Comparison of ENCODE assay signal across 9 cellular contexts in the genomic region with DNA sequence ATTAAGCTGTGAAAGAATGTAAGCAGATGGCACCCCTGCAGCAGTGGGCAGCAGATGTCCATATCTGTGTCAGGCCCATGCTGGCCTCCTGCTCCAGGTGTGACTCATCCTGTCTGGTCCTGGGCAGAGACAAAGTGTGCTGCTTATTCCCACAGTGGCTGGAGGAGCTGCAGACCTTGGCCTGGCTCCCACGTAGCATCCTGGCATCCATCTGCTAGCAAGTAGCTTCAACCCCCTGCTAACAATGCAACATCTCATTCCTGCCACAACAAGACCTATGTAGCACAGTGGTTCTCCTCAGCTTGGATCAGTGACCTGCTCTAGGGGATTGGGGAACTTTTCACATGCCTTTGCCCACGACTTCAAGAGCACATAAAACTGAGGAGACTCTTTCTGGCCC.
A peak's percentile ranks its signal among the peaks of the same experiment; 100 is the strongest.
DNase-seq lines count a peak whose midpoint lies in the region; ATAC-seq and TF ChIP-seq lines count a peak whose summit lies in the region.
"Had no signal": no experiment of that assay in that cellular context is flagged by ENCODE, and none has a peak within 500 bp of the region (broad histone marks: within the 10 kb centered on the region; RNA-seq: fewer than 3 reads in every experiment).

No MANE protein-coding gene starts in this region.

- no peak overlapping the region for H3K4me3 ChIP-seq in SK-N-SH (ENCODE audit: low read depth in 2 of 2, low read length in 1 of 2)
- no peak overlapping the region for H3K4me3 ChIP-seq in testis

- H3K9me3 ChIP-seq in SK-N-SH (no peaks in the 10 kb centered on the region), testis (no peaks in the 10 kb centered on the region)

- H3K9me2 ChIP-seq in SK-N-SH, result no peaks in the 10 kb centered on the region

- no peak for TF ChIP-seq RAD21 in SK-N-SH (IDR thresholded peaks at IDR 0.05; ENCODE audit: low read length)

- CTCF ChIA-PET in SK-N-SH (lab: Yijun Ruan, JAX), result no interaction called here

- intact Hi-C loops in sciatic nerve (cut with DNase I), result no loop called here
- intact Hi-C loops in testis (cut with DNase I; ENCODE audit: low total_unique reads), result no loop called here

- no peaks in the 10 kb centered on the region for H4K20me1 ChIP-seq in SK-N-SH (ENCODE audit: insufficient read depth)

- no peak overlapping the region for H3K4me2 ChIP-seq in SK-N-SH

- H3K79me2 ChIP-seq in SK-N-SH (ENCODE audit: insufficient read depth), result no peaks in the 10 kb centered on the region

- H3K27ac Mint-ChIP-seq in activated naive CD8-positive, alpha-beta T cell treated with anti-CD3 and anti-CD28 coated beads for 36 hours, result no peak overlapping the region

- peaks cover 26% of the 10 kb centered on the region for H3K4me1 Mint-ChIP-seq in activated naive CD8-positive, alpha-beta T cell treated with anti-CD3 and anti-CD28 coated beads for 36 hours

- ATAC-seq in foreskin keratinocyte (peak; percentile 45), sciatic nerve (peak; percentile 46), HG03460 (IDR thresholded peaks at IDR 0.05; ENCODE audit: unreplicated experiment) (no peak)

- TF ChIP-seq POLR2A in testis (IDR thresholded peaks at IDR 0.05), result no peak

- H3K27me3 Mint-ChIP-seq in activated naive CD8-positive, alpha-beta T cell treated with anti-CD3 and anti-CD28 coated beads for 36 hours, result no peaks in the 10 kb centered on the region

- H3K27ac ChIP-seq in SK-N-SH (ENCODE audit: low read depth in 2 of 2, low read length in 1 of 2) (peak overlapping the region; percentile 29 to 53; a peak in 3 of 4 replicates), foreskin keratinocyte (no peak overlapping the region), testis (no peak overlapping the region)

- H3K27me3 ChIP-seq in SK-N-SH (ENCODE audit: insufficient read depth) (no peaks in the 10 kb centered on the region), foreskin keratinocyte (no peaks in the 10 kb centered on the region), testis (no peaks in the 10 kb centered on the region)

- H3K36me3 Mint-ChIP-seq in activated naive CD8-positive, alpha-beta T cell treated with anti-CD3 and anti-CD28 coated beads for 36 hours, result peaks cover 13% of the 10 kb centered on the region

- TF ChIP-seq CTCF in SK-N-SH (IDR thresholded peaks at IDR 0.05) (peak; percentile 30; the same call in 1 of the 2 replicates), foreskin keratinocyte (conservative IDR thresholded peaks at IDR 0.05) (no peak), testis (IDR thresholded peaks at IDR 0.05) (no peak), GM20000 (IDR thresholded peaks at IDR 0.05; ENCODE audit: extremely low read depth, missing control alignments) (no peak)

- no peak overlapping the region for H3K9ac ChIP-seq in SK-N-SH

- DNase-seq in GM04504 (ENCODE audit: low read depth) (peak; percentile 60), SK-N-SH (peak; percentile 53), foreskin keratinocyte (no peak), sciatic nerve (ENCODE audit: low spot score) (no peak), testis (no peak), GM20000 (ENCODE audit: low spot score) (no peak)
- no peak for DNase-seq in activated naive CD8-positive, alpha-beta T cell treated with anti-CD3 and anti-CD28 coated beads for 36 hours
- DNase-seq: MV-4-11 had no signal

- POLR2A ChIA-PET in SK-N-SH (lab: Yijun Ruan, JAX), result no interaction called here

- H3K36me3 ChIP-seq in SK-N-SH (replicated peaks in 1 of 2; ENCODE audit: control insufficient read depth in 1 of 2, insufficient read depth in 2 of 2, low read length in 1 of 2) (no peaks in the 10 kb centered on the region), testis (ENCODE audit: low read depth, missing control alignments) (no peaks in the 10 kb centered on the region)

- peak; percentile 19 to 66; a peak in 1 of 4 replicates for TF ChIP-seq EP300 in SK-N-SH (IDR thresholded peaks at IDR 0.05; ENCODE audit: borderline replicate concordance in 1 of 2, low read depth in 1 of 2, low read length in 1 of 2)

- WGBS in SK-N-SH (ENCODE audit: low lambda C conversion rate), result 0% methylated on average over 1 of the region's 2 CpGs
- WGBS in testis, 2 donors, result 32 to 71% methylated on average over 2 of the region's 2 CpGs

- no peaks in the 10 kb centered on the region for H3K9me3 Mint-ChIP-seq in activated naive CD8-positive, alpha-beta T cell treated with anti-CD3 and anti-CD28 coated beads for 36 hours

- peaks cover 25 to 28% of the 10 kb centered on the region in 2 experiments for H3K4me1 ChIP-seq in SK-N-SH (ENCODE audit: control insufficient read depth in 1 of 2, insufficient read depth in 2 of 2, low read depth in 1 of 2, low read length in 1 of 2)
- H3K4me1 ChIP-seq in foreskin keratinocyte, result peaks cover 15% of the 10 kb centered on the region
- H3K4me1 ChIP-seq in testis, result no peaks in the 10 kb centered on the region

- no peak overlapping the region for H2AFZ ChIP-seq in SK-N-SH (ENCODE audit: low read depth)

- no peak overlapping the region for H3K4me3 Mint-ChIP-seq in activated naive CD8-positive, alpha-beta T cell treated with anti-CD3 and anti-CD28 coated beads for 36 hours

- peaks cover 4% of the 10 kb centered on the region for H3F3A ChIP-seq in SK-N-SH (replicated peaks; ENCODE audit: insufficient read depth)

TF ChIP-seq in SK-N-SH, 30 proteins besides CTCF, POLR2A, EP300 and RAD21 (continues in another document):
- peak; percentile 92 for TF ChIP-seq NFIC (IDR thresholded peaks at IDR 0.05; ENCODE audit: borderline replicate concordance)
- TF ChIP-seq YY1 (IDR thresholded peaks at IDR 0.05; ENCODE audit: low read depth), result no peak
- TF ChIP-seq, protein P1, sequence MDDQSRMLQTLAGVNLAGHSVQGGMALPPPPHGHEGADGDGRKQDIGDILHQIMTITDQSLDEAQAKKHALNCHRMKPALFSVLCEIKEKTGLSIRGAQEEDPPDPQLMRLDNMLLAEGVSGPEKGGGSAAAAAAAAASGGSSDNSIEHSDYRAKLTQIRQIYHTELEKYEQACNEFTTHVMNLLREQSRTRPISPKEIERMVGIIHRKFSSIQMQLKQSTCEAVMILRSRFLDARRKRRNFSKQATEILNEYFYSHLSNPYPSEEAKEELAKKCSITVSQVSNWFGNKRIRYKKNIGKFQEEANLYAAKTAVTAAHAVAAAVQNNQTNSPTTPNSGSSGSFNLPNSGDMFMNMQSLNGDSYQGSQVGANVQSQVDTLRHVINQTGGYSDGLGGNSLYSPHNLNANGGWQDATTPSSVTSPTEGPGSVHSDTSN (IDR thresholded peaks at IDR 0.05), result peak; percentile 77
- 0 out of 2 replicates have a peak, but pooled peaks have one; percentile 36 for TF ChIP-seq SIN3A (IDR thresholded peaks at IDR 0.05; ENCODE audit: borderline replicate concordance, low read depth, low read length)
- TF ChIP-seq, protein P2, sequence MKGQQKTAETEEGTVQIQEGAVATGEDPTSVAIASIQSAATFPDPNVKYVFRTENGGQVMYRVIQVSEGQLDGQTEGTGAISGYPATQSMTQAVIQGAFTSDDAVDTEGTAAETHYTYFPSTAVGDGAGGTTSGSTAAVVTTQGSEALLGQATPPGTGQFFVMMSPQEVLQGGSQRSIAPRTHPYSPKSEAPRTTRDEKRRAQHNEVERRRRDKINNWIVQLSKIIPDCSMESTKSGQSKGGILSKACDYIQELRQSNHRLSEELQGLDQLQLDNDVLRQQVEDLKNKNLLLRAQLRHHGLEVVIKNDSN (IDR thresholded peaks at IDR 0.05; ENCODE audit: borderline replicate concordance, low read depth), result no peak
- TF ChIP-seq EZH2phosphoT487 (IDR thresholded peaks at IDR 0.05; ENCODE audit: borderline replicate concordance, low read depth), result no peak
- TF ChIP-seq ELF1 (IDR thresholded peaks at IDR 0.05), result no peak
- peak; percentile 82 for TF ChIP-seq JUND (IDR thresholded peaks at IDR 0.05)
- peak; percentile 70 for TF ChIP-seq RCOR1 (IDR thresholded peaks at IDR 0.05; ENCODE audit: low read length)
- no peak for TF ChIP-seq MXI1 (IDR thresholded peaks at IDR 0.05; ENCODE audit: low read depth, low read length)
- TF ChIP-seq TCF12 (IDR thresholded peaks at IDR 0.05), result peak; percentile 96
- TF ChIP-seq RFX5 (IDR thresholded peaks at IDR 0.05; ENCODE audit: low read length), result no peak
- peak; percentile 81; the same call in 1 of the 2 replicates for TF ChIP-seq FOSL2 (IDR thresholded peaks at IDR 0.05; ENCODE audit: borderline replicate concordance, low read depth)
- peak; percentile 62; the same call in 1 of the 2 replicates for TF ChIP-seq TEAD4 (IDR thresholded peaks at IDR 0.05; ENCODE audit: borderline replicate concordance, insufficient read depth)
- TF ChIP-seq NRF1 (IDR thresholded peaks at IDR 0.05; ENCODE audit: low read depth, low read length), result no peak
- no peak for TF ChIP-seq TAF1 (IDR thresholded peaks at IDR 0.05; ENCODE audit: borderline replicate concordance, low read depth, low read length)
- no peak for TF ChIP-seq GATA2 (CRISPR knock-in tag; IDR thresholded peaks at IDR 0.05)
- TF ChIP-seq, protein P3, sequence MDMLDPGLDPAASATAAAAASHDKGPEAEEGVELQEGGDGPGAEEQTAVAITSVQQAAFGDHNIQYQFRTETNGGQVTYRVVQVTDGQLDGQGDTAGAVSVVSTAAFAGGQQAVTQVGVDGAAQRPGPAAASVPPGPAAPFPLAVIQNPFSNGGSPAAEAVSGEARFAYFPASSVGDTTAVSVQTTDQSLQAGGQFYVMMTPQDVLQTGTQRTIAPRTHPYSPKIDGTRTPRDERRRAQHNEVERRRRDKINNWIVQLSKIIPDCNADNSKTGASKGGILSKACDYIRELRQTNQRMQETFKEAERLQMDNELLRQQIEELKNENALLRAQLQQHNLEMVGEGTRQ (IDR thresholded peaks at IDR 0.05; ENCODE audit: borderline replicate concordance, low read depth, low read length), result no peak
- TF ChIP-seq FOXM1 (IDR thresholded peaks at IDR 0.05; ENCODE audit: low read depth), result no peak
- TF ChIP-seq GABPA (IDR thresholded peaks at IDR 0.05; ENCODE audit: low read depth), result no peak
- no peak for TF ChIP-seq SMC3 (IDR thresholded peaks at IDR 0.05; ENCODE audit: low read depth, low read length)
- peak; percentile 46; the same call in 1 of the 2 replicates for TF ChIP-seq POLR2AphosphoS5 (IDR thresholded peaks at IDR 0.05; ENCODE audit: low read depth, low read length)
- TF ChIP-seq FOXJ3 (CRISPR knock-in tag; IDR thresholded peaks at IDR 0.05), result no peak
- no peak for TF ChIP-seq MEF2A (IDR thresholded peaks at IDR 0.05; ENCODE audit: borderline replicate concordance, low read depth)
- TF ChIP-seq, protein P4, sequence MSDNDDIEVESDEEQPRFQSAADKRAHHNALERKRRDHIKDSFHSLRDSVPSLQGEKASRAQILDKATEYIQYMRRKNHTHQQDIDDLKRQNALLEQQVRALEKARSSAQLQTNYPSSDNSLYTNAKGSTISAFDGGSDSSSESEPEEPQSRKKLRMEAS (IDR thresholded peaks at IDR 0.05; ENCODE audit: low read depth), result peak; percentile 61; the same call in 1 of the 2 replicates

Comparison
In these comparisons a context has a peak if more than half of its experiments do, and no peak if none do; other contexts are left out.
1. DNase-seq: peak in GM04504 (single experiment) and SK-N-SH (single experiment); none in foreskin keratinocyte (0 of 2), sciatic nerve (single experiment), activated naive CD8-positive, alpha-beta T cell treated with anti-CD3 and anti-CD28 coated beads for 36 hours (single experiment), testis (single experiment) and GM20000 (single experiment).
2. H3K27ac ChIP-seq: peak in SK-N-SH (2 of 2); none in foreskin keratinocyte (single experiment) and testis (0 of 2).